Comparison of ENCODE assay signal across 21 cellular contexts in the genomic region with DNA sequence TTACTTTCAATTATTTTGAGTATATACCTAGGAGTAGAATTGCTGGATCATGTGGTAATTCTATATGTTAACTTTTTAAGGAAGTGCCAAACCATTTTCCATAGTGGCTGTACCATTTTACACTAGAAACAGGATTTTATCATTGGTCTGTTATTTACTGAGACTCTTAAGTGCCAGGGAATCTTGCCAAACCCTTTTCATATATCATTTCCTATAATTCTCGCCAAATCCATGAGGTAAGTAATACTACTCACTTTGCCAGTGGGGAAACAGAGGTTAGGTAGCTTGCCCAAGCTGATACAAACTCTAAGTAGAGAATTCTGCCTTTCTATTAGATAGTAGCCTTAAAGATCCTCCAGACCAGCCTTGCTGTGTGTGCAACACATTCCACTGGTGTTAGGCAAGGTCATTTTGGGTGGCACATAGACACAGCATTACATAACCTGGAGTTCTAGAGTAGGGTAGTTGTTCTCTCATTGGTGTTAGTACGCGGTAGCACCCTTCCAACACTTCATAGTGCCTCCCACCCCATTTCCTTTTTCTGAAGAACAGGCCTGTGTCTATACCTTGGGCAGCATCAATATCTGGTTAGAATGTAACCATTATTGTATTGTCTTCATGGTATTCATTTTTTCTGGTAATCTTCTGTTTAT.
A peak's percentile ranks its signal among the peaks of the same experiment; 100 is the strongest.
DNase-seq lines count a peak whose midpoint lies in the region; ATAC-seq and TF ChIP-seq lines count a peak whose summit lies in the region.
"Had no signal": no experiment of that assay in that cellular context is flagged by ENCODE, and none has a peak within 500 bp of the region (broad histone marks: within the 10 kb centered on the region; RNA-seq: fewer than 3 reads in every experiment).

No MANE protein-coding gene starts in this region.

- CTCF ChIA-PET in CD8-positive, alpha-beta T cell (lab: Charles Lee), result no interaction called here

- no peak for DNase-seq in CD8-positive, alpha-beta T cell
- DNase-seq in MV-4-11 (lab: John Stamatoyannopoulos, UW) (peak; percentile 59), fibroblast of mammary gland (ENCODE audit: low read depth) (peak; percentile 48), neural progenitor cell (ENCODE audit: low spot score) (no peak), NCI-H2171 (lab: John Stamatoyannopoulos, UW) (no peak)
- no peak for DNase-seq in central memory CD4-positive, alpha-beta T cell
- DNase-seq: activated CD8-positive, alpha-beta T cell treated with anti-CD3 and anti-CD28 coated beads, Interleukin-2, amount 10 ng/mL, durations not matched to agents 7 days and 5 days; activated naive CD4-positive, alpha-beta T cell treated with anti-CD3 and anti-CD28 coated beads, Interleukin-2, amount 10 ng/mL, durations not matched to agents 7 days and 5 days; activated T-cell treated with anti-CD3 and anti-CD28 coated beads, Interleukin-2, amount 50 U/mL, for 24 hours; aorta; endodermal cell; hippocampal formation; KBM-7; NCI-H1105; NCI-H2107; NCI-H526 treated with DMSO at 0.1 percent for 48 hours; SHP77; stimulated activated CD4-positive, alpha-beta T cell treated with anti-CD3 and anti-CD28 coated beads, Interleukin-12 subunit alpha, Interleukin-12 subunit beta, amount 100 ng/mL, for 4 hours; T-helper 2 cell had no signal

- POLR2A ChIA-PET in CD8-positive, alpha-beta T cell (lab: Charles Lee), result no interaction called here

- no peak overlapping the region for H3K27ac ChIP-seq in CD8-positive, alpha-beta T cell (ENCODE audit: low read depth, low read length)
- no peak overlapping the region for H3K27ac ChIP-seq in neural progenitor cell

- no peak for ATAC-seq in CD8-positive, alpha-beta T cell
- ATAC-seq in GM19023 (IDR thresholded peaks at IDR 0.05; ENCODE audit: unreplicated experiment), result no peak
- ATAC-seq: activated CD8-positive, alpha-beta T cell treated with anti-CD3 and anti-CD28 coated beads, Interleukin-2, amount 10 ng/mL, durations not matched to agents 7 days and 5 days had no signal

- H3K79me2 ChIP-seq in neural progenitor cell (ENCODE audit: low read depth), result peaks cover 100% of the 10 kb centered on the region

- no peak overlapping the region for H2AFZ ChIP-seq in neural progenitor cell (replicated peaks)

- no peaks in the 10 kb centered on the region for H3K27me3 Mint-ChIP-seq in CD8-positive, alpha-beta T cell (ENCODE audit: low read depth)
- H3K27me3 Mint-ChIP-seq in neural progenitor cell (ENCODE audit: insufficient read depth, low read depth), result peaks cover 4% of the 10 kb centered on the region
- H3K27me3 Mint-ChIP-seq: activated naive CD4-positive, alpha-beta T cell treated with anti-CD3 and anti-CD28 coated beads, Interleukin-2, amount 10 ng/mL, durations not matched to agents 7 days and 5 days; activated T-cell treated with anti-CD3 and anti-CD28 coated beads, Interleukin-2, amount 50 U/mL, for 24 hours had no signal

- H3K9me3 ChIP-seq in CD8-positive, alpha-beta T cell (ENCODE audit: low read length), result no peaks in the 10 kb centered on the region
- no peaks in the 10 kb centered on the region for H3K9me3 ChIP-seq in neural progenitor cell (ENCODE audit: low read depth)

- peaks cover 83% of the 10 kb centered on the region for H4K20me1 ChIP-seq in neural progenitor cell (ENCODE audit: low read depth)

- H3K4me1 Mint-ChIP-seq in CD8-positive, alpha-beta T cell (ENCODE audit: low read depth), result peaks cover 86% of the 10 kb centered on the region
- peaks cover 53% of the 10 kb centered on the region for H3K4me1 Mint-ChIP-seq in neural progenitor cell

- no peaks in the 10 kb centered on the region for H3K9me3 Mint-ChIP-seq in CD8-positive, alpha-beta T cell
- H3K9me3 Mint-ChIP-seq in neural progenitor cell, result no peaks in the 10 kb centered on the region
- H3K9me3 Mint-ChIP-seq: activated naive CD4-positive, alpha-beta T cell treated with anti-CD3 and anti-CD28 coated beads, Interleukin-2, amount 10 ng/mL, durations not matched to agents 7 days and 5 days; activated T-cell treated with anti-CD3 and anti-CD28 coated beads, Interleukin-2, amount 50 U/mL, for 24 hours; endodermal cell; neural crest cell had no signal

- H3K4me3 Mint-ChIP-seq in CD8-positive, alpha-beta T cell, result no peak overlapping the region
- H3K4me3 Mint-ChIP-seq in neural progenitor cell, result no peak overlapping the region
- H3K4me3 Mint-ChIP-seq: activated CD8-positive, alpha-beta T cell treated with anti-CD3 and anti-CD28 coated beads, Interleukin-2, amount 10 ng/mL, durations not matched to agents 7 days and 5 days; activated naive CD4-positive, alpha-beta T cell treated with anti-CD3 and anti-CD28 coated beads, Interleukin-2, amount 10 ng/mL, durations not matched to agents 7 days and 5 days; activated T-cell treated with anti-CD3 and anti-CD28 coated beads, Interleukin-2, amount 50 U/mL, for 24 hours; endodermal cell; neural crest cell had no signal

- H3K4me3 ChIP-seq in CD8-positive, alpha-beta T cell (ENCODE audit: low read depth, low read length), result no peak overlapping the region
- H3K4me3 ChIP-seq in fibroblast of mammary gland (ENCODE audit: control insufficient read depth, low read depth, low read length) (no peak overlapping the region), neural progenitor cell (no peak overlapping the region)

- no peak overlapping the region for H3K4me2 ChIP-seq in neural progenitor cell

- no peak for TF ChIP-seq CTCF in CD8-positive, alpha-beta T cell (IDR thresholded peaks at IDR 0.05)
- TF ChIP-seq CTCF in fibroblast of mammary gland (conservative IDR thresholded peaks at IDR 0.05; ENCODE audit: control insufficient read depth, insufficient read depth, low read depth, low read length), result no peak
- no peak for TF ChIP-seq CTCF in neural progenitor cell (IDR thresholded peaks at IDR 0.05)

- peaks cover 4% of the 10 kb centered on the region for H3F3A ChIP-seq in neural progenitor cell (ENCODE audit: low read depth)

- H3K4me1 ChIP-seq in CD8-positive, alpha-beta T cell (ENCODE audit: insufficient read depth, low read length), result peaks cover 47% of the 10 kb centered on the region
- peaks cover 29% of the 10 kb centered on the region for H3K4me1 ChIP-seq in neural progenitor cell

- intact Hi-C loops in CD8-positive, alpha-beta T cell (cut with DNase I, micrococcal nuclease), result no loop called here

- H3K36me3 ChIP-seq in CD8-positive, alpha-beta T cell (ENCODE audit: insufficient read depth, low read length), result no peaks in the 10 kb centered on the region
- no peaks in the 10 kb centered on the region for H3K36me3 ChIP-seq in neural progenitor cell

- H3K36me3 Mint-ChIP-seq in CD8-positive, alpha-beta T cell, result peaks cover 9% of the 10 kb centered on the region
- peaks cover 27% of the 10 kb centered on the region for H3K36me3 Mint-ChIP-seq in neural progenitor cell

- H3K27ac Mint-ChIP-seq in CD8-positive, alpha-beta T cell, result peak overlapping the region; percentile 10
- peak overlapping the region; percentile 34 for H3K27ac Mint-ChIP-seq in neural progenitor cell
- H3K27ac Mint-ChIP-seq: activated CD8-positive, alpha-beta T cell treated with anti-CD3 and anti-CD28 coated beads, Interleukin-2, amount 10 ng/mL, durations not matched to agents 7 days and 5 days; activated naive CD4-positive, alpha-beta T cell treated with anti-CD3 and anti-CD28 coated beads, Interleukin-2, amount 10 ng/mL, durations not matched to agents 7 days and 5 days; activated T-cell treated with anti-CD3 and anti-CD28 coated beads, Interleukin-2, amount 50 U/mL, for 24 hours; endodermal cell had no signal

- no peak overlapping the region for H3K9ac ChIP-seq in neural progenitor cell

- H3K27me3 ChIP-seq in CD8-positive, alpha-beta T cell (ENCODE audit: insufficient read depth, low read length), result no peaks in the 10 kb centered on the region
- no peaks in the 10 kb centered on the region for H3K27me3 ChIP-seq in neural progenitor cell

Comparison
In these comparisons a context has a peak if more than half of its experiments do, and no peak if none do; other contexts are left out.
1. DNase-seq: peak in MV-4-11 (single experiment) and fibroblast of mammary gland (single experiment); none in CD8-positive, alpha-beta T cell (0 of 7), neural progenitor cell (single experiment), central memory CD4-positive, alpha-beta T cell (single experiment) and NCI-H2171 (single experiment).